Comparison of ENCODE assay signal across 13 cellular contexts in genomic region chrX:135982860-135983259, GRCh38. TPM values are rescaled to one million over a fixed set of nuclear protein-coding genes. Genes with fewer than 3 reads are reported as not detected.
DNase-seq lines count a peak whose midpoint lies in the region; ATAC-seq and TF ChIP-seq lines count a peak whose summit lies in the region.
"Had no signal": no experiment of that assay in that cellular context is flagged by ENCODE, and none has a peak within 500 bp of the region (broad histone marks: within the 10 kb centered on the region; RNA-seq: fewer than 3 reads in every experiment).

No MANE protein-coding gene starts in this region.

- no peak for DNase-seq in CD4-positive, alpha-beta memory T cell
- no peak for DNase-seq in activated naive CD8-positive, alpha-beta T cell treated with anti-CD3 and anti-CD28 coated beads, Interleukin-2, amount 10 ng/mL, durations not matched to agents 7 days and 5 days
- no peak for DNase-seq in naive B cell
- DNase-seq in anterior cingulate cortex (lab: John Stamatoyannopoulos, UW), result no peak
- no peak for DNase-seq in omental fat pad (ENCODE audit: low spot score)
- no peak for DNase-seq in T-helper 9 cell
- DNase-seq: NCI-H1694, NCI-H774, nucleus accumbens, substantia nigra had no signal

- intact Hi-C loops in CD4-positive, alpha-beta memory T cell (cut with micrococcal nuclease), result no loop called here

- CTCF ChIA-PET in CD4-positive, alpha-beta memory T cell (lab: Charles Lee; ENCODE audit: partially characterized antibody), result no interaction called here
- CTCF ChIA-PET in HEK293 (lab: Yijun Ruan, JAX), result no interaction called here

- POLR2A ChIA-PET in CD4-positive, alpha-beta memory T cell (lab: Charles Lee; ENCODE audit: partially characterized antibody), result interaction anchor here (1.2 kb wide), 1 partner anchor 9 kb away, joined by 4 read pairs; the partner anchor contains the start of gene MMGT1
- POLR2A ChIA-PET in HEK293 (lab: Yijun Ruan, JAX), result interaction anchor here (1.0 kb wide), 1 partner anchor 514 kb away, joined by 5 read pairs; no protein-coding TSS in a partner anchor
- POLR2A ChIA-PET in activated naive CD8-positive, alpha-beta T cell treated with anti-CD3 and anti-CD28 coated beads, Interleukin-2, amount 10 ng/mL, durations not matched to agents 7 days and 5 days (lab: Charles Lee), result no interaction called here

- peaks cover 0 to 1% (median 0%) of the 10 kb centered on the region in 8 donors for H3K9me3 Mint-ChIP-seq in CD4-positive, alpha-beta memory T cell
- no peaks in the 10 kb centered on the region for H3K9me3 Mint-ChIP-seq in activated naive CD8-positive, alpha-beta T cell treated with anti-CD3 and anti-CD28 coated beads, Interleukin-2, amount 10 ng/mL, durations not matched to agents 7 days and 5 days
- peaks cover 0 to 4% (median 0%) of the 10 kb centered on the region in 7 donors for H3K9me3 Mint-ChIP-seq in naive B cell

- H3K27ac ChIP-seq in CD4-positive, alpha-beta memory T cell (ENCODE audit: low read depth, low read length), result peak overlapping the region; percentile 67
- H3K27ac ChIP-seq in HEK293 (ENCODE audit: extremely low read depth, low read depth, low read length), result no peak overlapping the region

- H3K27ac Mint-ChIP-seq in CD4-positive, alpha-beta memory T cell, result peak overlapping the region; percentile 83 to 91 (median 89)
- H3K27ac Mint-ChIP-seq in activated naive CD8-positive, alpha-beta T cell treated with anti-CD3 and anti-CD28 coated beads, Interleukin-2, amount 10 ng/mL, durations not matched to agents 7 days and 5 days, result peak overlapping the region; percentile 89
- H3K27ac Mint-ChIP-seq in naive B cell, result peak overlapping the region in 1 of 6 donors; percentile 61

- no peaks in the 10 kb centered on the region for H3K27me3 ChIP-seq in CD4-positive, alpha-beta memory T cell (ENCODE audit: insufficient read depth, low read length)

- peaks cover 43% of the 10 kb centered on the region for H3K4me1 ChIP-seq in CD4-positive, alpha-beta memory T cell (ENCODE audit: insufficient read depth, low read length)
- peaks cover 2% of the 10 kb centered on the region; the same call in 1 of the 2 replicates for H3K4me1 ChIP-seq in HEK293 (ENCODE audit: control insufficient read depth, insufficient read depth, low read length)

- H3K9me3 ChIP-seq in CD4-positive, alpha-beta memory T cell (ENCODE audit: control insufficient read depth in 1 of 2, low read length in 2 of 2), result no peaks in the 10 kb centered on the region
- H3K9me3 ChIP-seq in HEK293 (ENCODE audit: control insufficient read depth, insufficient read depth, low read depth, low read length), result no peaks in the 10 kb centered on the region; the same call in 1 of the 2 replicates

- H3K4me1 Mint-ChIP-seq in CD4-positive, alpha-beta memory T cell, result peaks cover 27 to 81% (median 50%) of the 10 kb centered on the region in 4 donors
- H3K4me1 Mint-ChIP-seq in activated naive CD8-positive, alpha-beta T cell treated with anti-CD3 and anti-CD28 coated beads, Interleukin-2, amount 10 ng/mL, durations not matched to agents 7 days and 5 days, result peaks cover 35% of the 10 kb centered on the region
- H3K4me1 Mint-ChIP-seq in naive B cell, result peaks cover 28 to 34% (median 31%) of the 10 kb centered on the region in 3 donors

- TF ChIP-seq CTCF in HEK293 (tag by site-specific recombination; IDR thresholded peaks at IDR 0.05), result no peak
- no peak for TF ChIP-seq CTCF in omental fat pad (IDR thresholded peaks at IDR 0.05)

- H3K4me3 Mint-ChIP-seq in CD4-positive, alpha-beta memory T cell, result peak overlapping the region; percentile 77 to 98 (median 84)
- H3K4me3 Mint-ChIP-seq in activated naive CD8-positive, alpha-beta T cell treated with anti-CD3 and anti-CD28 coated beads, Interleukin-2, amount 10 ng/mL, durations not matched to agents 7 days and 5 days, result peak overlapping the region; percentile 98
- peak overlapping the region in 6 of 8 donors; percentile 12 to 98 (median 91) for H3K4me3 Mint-ChIP-seq in naive B cell

- no peak for ATAC-seq in activated naive CD8-positive, alpha-beta T cell treated with anti-CD3 and anti-CD28 coated beads, Interleukin-2, amount 10 ng/mL, durations not matched to agents 7 days and 5 days (ENCODE audit: low read depth)
- ATAC-seq in naive B cell (ENCODE audit: low read depth in 2 of 2), result no peak
- no peak for ATAC-seq in GM19395 (IDR thresholded peaks at IDR 0.05; ENCODE audit: unreplicated experiment)
- no peak for ATAC-seq in omental fat pad (ENCODE audit: low FRiP score)
- ATAC-seq: left lobe of liver had no signal

- H3K4me3 ChIP-seq in CD4-positive, alpha-beta memory T cell (ENCODE audit: low read length in 2 of 2), result no peak overlapping the region
- no peak overlapping the region for H3K4me3 ChIP-seq in HEK293 (ENCODE audit: low read depth, low read length)

- H3K36me3 ChIP-seq in CD4-positive, alpha-beta memory T cell (ENCODE audit: insufficient read depth, low read length), result no peaks in the 10 kb centered on the region
- no peaks in the 10 kb centered on the region for H3K36me3 ChIP-seq in HEK293 (ENCODE audit: control insufficient read depth in 2 of 2, insufficient read depth in 1 of 2, low read length in 2 of 2)

- no peaks in the 10 kb centered on the region for H3K27me3 Mint-ChIP-seq in CD4-positive, alpha-beta memory T cell
- peaks cover 4% of the 10 kb centered on the region for H3K27me3 Mint-ChIP-seq in activated naive CD8-positive, alpha-beta T cell treated with anti-CD3 and anti-CD28 coated beads, Interleukin-2, amount 10 ng/mL, durations not matched to agents 7 days and 5 days
- peaks cover 0 to 15% (median 0%) of the 10 kb centered on the region in 3 donors for H3K27me3 Mint-ChIP-seq in naive B cell

- H3K36me3 Mint-ChIP-seq in CD4-positive, alpha-beta memory T cell, result peaks cover 0 to 10% of the 10 kb centered on the region in 2 donors
- peaks cover 3% of the 10 kb centered on the region for H3K36me3 Mint-ChIP-seq in activated naive CD8-positive, alpha-beta T cell treated with anti-CD3 and anti-CD28 coated beads, Interleukin-2, amount 10 ng/mL, durations not matched to agents 7 days and 5 days
- no peaks in the 10 kb centered on the region for H3K36me3 Mint-ChIP-seq in naive B cell

TF ChIP-seq in HEK293, 187 proteins besides CTCF, POLR2A, EP300 and RAD21 (continues in another document):
- TF ChIP-seq PRDM6 (tag by site-specific recombination; IDR thresholded peaks at IDR 0.05) (no peak), ZNF248 (tag by site-specific recombination; IDR thresholded peaks at IDR 0.05) (no peak), SP7 (tag by site-specific recombination; IDR thresholded peaks at IDR 0.05) (no peak), ZNF529 (tag by site-specific recombination; IDR thresholded peaks at IDR 0.05; ENCODE audit: insufficient replicate concordance) (no peak), SETDB1 (IDR thresholded peaks at IDR 0.05; ENCODE audit: insufficient read length, low read length) (no peak), GLIS1 (tag by site-specific recombination; IDR thresholded peaks at IDR 0.05) (no peak), ZFP37 (tag by site-specific recombination; IDR thresholded peaks at IDR 0.05) (0 out of 2 replicates have a peak, but pooled peaks have one; percentile 25), ZNF776 (tag by site-specific recombination; IDR thresholded peaks at IDR 0.05; ENCODE audit: borderline replicate concordance) (no peak), ZNF621 (tag by site-specific recombination; IDR thresholded peaks at IDR 0.05) (no peak), ZNF146 (tag by site-specific recombination; IDR thresholded peaks at IDR 0.05) (no peak), ZNF626 (tag by site-specific recombination; IDR thresholded peaks at IDR 0.05) (no peak)
- TF ChIP-seq, protein P1, sequence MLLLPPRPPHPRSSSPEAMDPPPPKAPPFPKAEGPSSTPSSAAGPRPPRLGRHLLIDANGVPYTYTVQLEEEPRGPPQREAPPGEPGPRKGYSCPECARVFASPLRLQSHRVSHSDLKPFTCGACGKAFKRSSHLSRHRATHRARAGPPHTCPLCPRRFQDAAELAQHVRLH (tag by site-specific recombination; IDR thresholded peaks at IDR 0.05), result no peak

RNA-seq across cellular contexts. Expression of gene SLC9A6, which starts 2.4 kb away (rescaled TPM):
- total RNA-seq in CD4-positive, alpha-beta memory T cell, result 10 to 100 TPM; 20.5 to 24.3 TPM
- polyA plus RNA-seq in CD4-positive, alpha-beta memory T cell, result 10 to 100 TPM; 20.7 to 30.1 TPM
- total RNA-seq in activated naive CD8-positive, alpha-beta T cell treated with anti-CD3 and anti-CD28 coated beads, Interleukin-2, amount 10 ng/mL, durations not matched to agents 7 days and 5 days, result 10 to 100 TPM; 14.6 to 17.3 TPM
- polyA plus RNA-seq in naive B cell (ENCODE audit: low read depth in 6 of 6), result 10 to 100 TPM in 4 of 6 donors, 1 to 10 TPM in 2; 9.2 to 18.8 (median 10.7) TPM
- total RNA-seq in omental fat pad, result 10 to 100 TPM in 3 of 4 donors, 1 to 10 TPM in 1; 9.5 to 18.6 (median 10.8) TPM

RNA-seq across cellular contexts. Expression of gene MMGT1, which starts 9.1 kb away (rescaled TPM):
- 10 to 100 TPM; 28.5 to 29.0 TPM for total RNA-seq in CD4-positive, alpha-beta memory T cell
- 10 to 100 TPM in 1 of 2 donors, 1 to 10 TPM in 1; 9.1 to 13.7 TPM for polyA plus RNA-seq in CD4-positive, alpha-beta memory T cell
- 10 to 100 TPM; 17.5 to 18.7 TPM for total RNA-seq in activated naive CD8-positive, alpha-beta T cell treated with anti-CD3 and anti-CD28 coated beads, Interleukin-2, amount 10 ng/mL, durations not matched to agents 7 days and 5 days
- 10 to 100 TPM in 3 of 6 donors, 1 to 10 TPM in 3; 7.6 to 11.5 (median 10.4) TPM for polyA plus RNA-seq in naive B cell (ENCODE audit: low read depth in 6 of 6)
- total RNA-seq in omental fat pad, result 10 to 100 TPM; 24.1 to 30.6 (median 25.4) TPM
